ENCODE assay signal across 9 cellular contexts in genomic region chr1:193058529-193059281, GRCh38. TPM values are rescaled to one million over a fixed set of nuclear protein-coding genes. Genes with fewer than 3 reads are reported as not detected.
DNase-seq lines count a peak whose midpoint lies in the region; ATAC-seq and FAIRE-seq lines count a peak whose summit lies in the region.
"Had no signal": no experiment of that assay in that cellular context is flagged by ENCODE, and none has a peak within 500 bp of the region (broad histone marks: within the 10 kb centered on the region; RNA-seq: fewer than 3 reads in every experiment).

No MANE protein-coding gene starts in this region.

- ATAC-seq in GM19395 (IDR thresholded peaks at IDR 0.05; ENCODE audit: unreplicated experiment) = peak; percentile 60
- ATAC-seq in HG03521 (IDR thresholded peaks at IDR 0.05; ENCODE audit: unreplicated experiment) = peak; percentile 42

- no peak for FAIRE-seq in urothelium cell line (lab: Jason Lieb, UNC)
- FAIRE-seq: islet of Langerhans had no signal

- DNase-seq in COR-L47 (lab: John Stamatoyannopoulos, UW) (peak; percentile 51), RPMI8226 (peak; percentile 83), germinal center (ENCODE audit: low spot score) (peak; percentile 31), posterior vena cava (ENCODE audit: low spot score) (peak; percentile 84), urothelium cell line (ENCODE audit: low spot score) (peak; percentile 0)
- DNase-seq in activated T-helper 9 cell treated with anti-CD3 and anti-CD28 coated beads, Interleukin-2, amount 50 U/mL, for 16 hours (ENCODE audit: low read depth) = peak; percentile 46

- intact Hi-C loops in posterior vena cava (cut with DNase I) = no loop called here

RNA-seq across cellular contexts. Expression of gene UCHL5, which starts 0.5 kb away (rescaled TPM):
- total RNA-seq in posterior vena cava = 10 to 100 TPM; 26.0 to 36.7 TPM

RNA-seq across cellular contexts. Expression of gene RO60, which starts 0.7 kb away (rescaled TPM):
- total RNA-seq in posterior vena cava = 10 to 100 TPM; 70.5 to 80.6 TPM

RNA-seq across cellular contexts. Expression of gene GLRX2, which starts 46.5 kb away (rescaled TPM):
- total RNA-seq in posterior vena cava = 10 to 100 TPM; 21.1 to 26.6 TPM

Comparison
In these comparisons a context has a peak if more than half of its experiments do, and no peak if none do; other contexts are left out.
1. Peak in every context shown above with its lines: DNase-seq and ATAC-seq.
2. DNase-seq: peak in every context shown above with its lines; median percentile 84 in posterior vena cava; 83 in RPMI8226; 51 in COR-L47; 46 in activated T-helper 9 cell treated with anti-CD3 and anti-CD28 coated beads, Interleukin-2, amount 50 U/mL, for 16 hours; 31 in germinal center; 0 in urothelium cell line.